In the genomic region with DNA sequence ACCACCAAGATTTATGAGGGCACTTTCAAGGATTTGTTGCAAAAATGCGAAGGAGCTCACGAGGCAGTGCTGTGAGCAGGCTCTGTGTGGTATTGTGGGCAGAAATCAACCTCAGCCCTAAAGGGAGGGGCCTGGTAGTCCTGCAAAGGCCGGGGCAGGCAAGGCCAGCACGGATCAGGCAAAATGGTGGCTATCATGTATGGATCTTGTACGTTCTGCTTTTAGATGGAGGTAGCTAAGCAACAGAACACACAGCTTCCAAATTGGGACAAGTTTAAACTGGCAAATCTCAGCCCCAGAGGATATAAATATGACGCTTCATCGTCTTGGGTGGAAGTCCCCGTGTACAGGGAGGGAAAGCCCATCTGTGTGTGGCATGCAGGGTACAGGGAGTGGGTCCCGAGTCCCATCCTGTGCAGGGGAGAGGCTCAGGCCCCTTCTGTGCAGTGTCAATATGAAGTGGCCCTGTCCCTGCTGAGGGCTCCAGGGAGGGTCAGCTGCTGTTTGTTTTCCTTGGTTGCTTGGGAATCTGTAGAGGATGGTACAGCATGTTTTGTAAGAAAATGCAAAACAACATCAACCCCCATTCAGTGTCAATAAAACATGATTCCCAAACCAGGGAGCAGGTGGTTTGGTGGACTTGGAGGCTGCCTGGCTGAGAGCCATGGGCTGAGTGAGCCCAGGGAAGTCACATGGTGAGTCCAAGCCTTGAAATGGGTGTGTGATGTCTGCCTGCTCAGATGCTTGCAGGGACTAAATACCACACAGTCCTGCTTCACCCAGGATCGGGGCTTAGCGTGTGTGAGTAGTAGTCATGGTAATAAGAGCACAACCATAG, we compare ENCODE assay signal across 9 cellular contexts.
DNase-seq lines count a peak whose midpoint lies in the region; ATAC-seq and TF ChIP-seq lines count a peak whose summit lies in the region.
"Had no signal": no experiment of that assay in that cellular context is flagged by ENCODE, and none has a peak within 500 bp of the region (broad histone marks: within the 10 kb centered on the region; RNA-seq: fewer than 3 reads in every experiment).

No MANE protein-coding gene starts in this region.

- no peaks in the 10 kb centered on the region for H3K27me3 ChIP-seq in RWPE2 (ENCODE audit: insufficient read depth, poor library complexity, severe bottlenecking)
- no peaks in the 10 kb centered on the region for H3K27me3 ChIP-seq in right cardiac atrium (ENCODE audit: control insufficient read depth, insufficient read depth)
- H3K27me3 ChIP-seq in neuronal stem cell (ENCODE audit: control insufficient read depth in 3 of 3, insufficient read depth in 3 of 3, low read depth in 1 of 3, low read length in 3 of 3), result peaks cover 0 to 3% (median 0%) of the 10 kb centered on the region in 3 experiments
- H3K27me3 ChIP-seq in tibial artery, result peaks cover 0 to 20% of the 10 kb centered on the region in 2 donors

- H3K23ac ChIP-seq in neuronal stem cell (ENCODE audit: low read depth, low read length, poor library complexity), result no peak overlapping the region

- H3K4me3 ChIP-seq in RWPE2 (ENCODE audit: severe bottlenecking) (no peak overlapping the region), right cardiac atrium (ENCODE audit: low read length) (no peak overlapping the region), neuronal stem cell (ENCODE audit: low read length in 2 of 2) (no peak overlapping the region), tibial artery (no peak overlapping the region)
- H3K4me3 ChIP-seq: prostate gland had no signal

- WGBS in right cardiac atrium, result 50% methylated on average over 11 of the region's 11 CpGs
- WGBS in neuronal stem cell (ENCODE audit: extremely low coverage in 2 of 2, insufficient read length in 2 of 2, insufficient replicate concordance in 1 of 2), 2 donors, result no CpG with 5 or more reads among the region's 11 CpGs

- DNase-seq in NCI-H146 (lab: John Stamatoyannopoulos, UW) (peak; percentile 71), RWPE2 (ENCODE audit: low spot score) (peak; percentile 72), right cardiac atrium (peak; percentile 48 to 89 (median 77)), superior temporal gyrus (ENCODE audit: extremely low spot score) (peak; percentile 80), neuronal stem cell (ENCODE audit: low spot score) (no peak), tibial artery (no peak)
- DNase-seq in activated CD4-positive, CD25-positive, alpha-beta regulatory T cell treated with anti-CD3 and anti-CD28 coated beads, Interleukin-2, amount 50 U/mL, for 72 hours, result no peak
- DNase-seq: NCI-H1436 treated with DMSO at 0.1 percent for 48 hours had no signal

- H3K36me3 ChIP-seq in RWPE2 (ENCODE audit: low read depth), result no peaks in the 10 kb centered on the region
- H3K36me3 ChIP-seq in neuronal stem cell (replicated peaks in 1 of 2; ENCODE audit: control insufficient read depth in 2 of 2, insufficient read depth in 2 of 2, low read length in 2 of 2), result no peaks in the 10 kb centered on the region
- H3K36me3 ChIP-seq in tibial artery, result no peaks in the 10 kb centered on the region
- H3K36me3 ChIP-seq: prostate gland had no signal

- H3K4me2 ChIP-seq in neuronal stem cell (ENCODE audit: insufficient read depth, low read length, poor library complexity, severe bottlenecking), result no peak overlapping the region

- no peaks in the 10 kb centered on the region for H3K79me1 ChIP-seq in neuronal stem cell (ENCODE audit: low read depth, low read length)

- no peak overlapping the region for H4K91ac ChIP-seq in neuronal stem cell (ENCODE audit: low read depth, low read length, poor library complexity)

- H3K4ac ChIP-seq in neuronal stem cell (ENCODE audit: low read length), result no peak overlapping the region

- peaks cover 14% of the 10 kb centered on the region for H3K4me1 ChIP-seq in RWPE2 (ENCODE audit: insufficient read depth, poor library complexity, severe bottlenecking)
- H3K4me1 ChIP-seq in right cardiac atrium (ENCODE audit: control insufficient read depth, insufficient read depth, low read length), result peaks cover 2% of the 10 kb centered on the region
- H3K4me1 ChIP-seq in neuronal stem cell (ENCODE audit: control insufficient read depth in 2 of 2, insufficient read depth in 1 of 2, low read depth in 1 of 2, low read length in 2 of 2), result no peaks in the 10 kb centered on the region
- no peaks in the 10 kb centered on the region for H3K4me1 ChIP-seq in tibial artery
- H3K4me1 ChIP-seq: prostate gland had no signal

- no peak overlapping the region for H2BK5ac ChIP-seq in neuronal stem cell (ENCODE audit: low read length)

- no peak overlapping the region for H2AK5ac ChIP-seq in neuronal stem cell (ENCODE audit: low read depth, low read length)

- TF ChIP-seq CTCF in RWPE2 (IDR thresholded peaks at IDR 0.05; ENCODE audit: poor library complexity, severe bottlenecking) (no peak), tibial artery (IDR thresholded peaks at IDR 0.05) (no peak)

- ATAC-seq in RWPE2 (ENCODE audit: low read depth) (peak; percentile 60), right cardiac atrium (peak; percentile 60 to 79)

- no peak overlapping the region for H3K14ac ChIP-seq in neuronal stem cell (ENCODE audit: low read length)

- no peak overlapping the region for H2BK120ac ChIP-seq in neuronal stem cell (ENCODE audit: low read depth, low read length)

- H3K18ac ChIP-seq in neuronal stem cell (ENCODE audit: low read length), result no peak overlapping the region

- peak overlapping the region; percentile 0 for H3K27ac ChIP-seq in RWPE2 (ENCODE audit: poor library complexity, severe bottlenecking)
- H3K27ac ChIP-seq in right cardiac atrium (ENCODE audit: low read length), result peak overlapping the region; percentile 9
- no peak overlapping the region for H3K27ac ChIP-seq in neuronal stem cell (replicated peaks; ENCODE audit: low read length)
- H3K27ac ChIP-seq in tibial artery, result no peak overlapping the region
- H3K27ac ChIP-seq: prostate gland had no signal

- H2BK12ac ChIP-seq in neuronal stem cell (ENCODE audit: low read length), result no peak overlapping the region

- H3K9me3 ChIP-seq in RWPE2 (ENCODE audit: severe bottlenecking) (no peaks in the 10 kb centered on the region), right cardiac atrium (ENCODE audit: control insufficient read depth, low read length) (no peaks in the 10 kb centered on the region), neuronal stem cell (replicated peaks in 1 of 2; ENCODE audit: control insufficient read depth in 2 of 2, insufficient read depth in 1 of 2, low read depth in 1 of 2, low read length in 2 of 2) (no peaks in the 10 kb centered on the region), tibial artery (no peaks in the 10 kb centered on the region)
- H3K9me3 ChIP-seq: prostate gland had no signal

- H4K8ac ChIP-seq in neuronal stem cell (ENCODE audit: low read depth, low read length), result no peak overlapping the region

- intact Hi-C loops in right cardiac atrium (cut with DNase I) (no loop called here), tibial artery (cut with DNase I; ENCODE audit: low total_unique reads) (no loop called here)

- H2AFZ ChIP-seq in neuronal stem cell (ENCODE audit: low read length), result no peak overlapping the region

- no peak overlapping the region for H3K9ac ChIP-seq in neuronal stem cell (ENCODE audit: low read depth, low read length, poor library complexity)

- no peak overlapping the region for H2BK15ac ChIP-seq in neuronal stem cell (ENCODE audit: low read length)

Comparison
In these comparisons a context has a peak if more than half of its experiments do, and no peak if none do; other contexts are left out.
1. DNase-seq: peak in NCI-H146 (single experiment), RWPE2 (single experiment), right cardiac atrium (3 of 3) and superior temporal gyrus (single experiment); none in neuronal stem cell (single experiment), activated CD4-positive, CD25-positive, alpha-beta regulatory T cell treated with anti-CD3 and anti-CD28 coated beads, Interleukin-2, amount 50 U/mL, for 72 hours (single experiment) and tibial artery (0 of 2).
2. H3K27ac ChIP-seq: peak in RWPE2 (single experiment) and right cardiac atrium (single experiment); none in neuronal stem cell (single experiment) and tibial artery (0 of 2).